ENCODE assay signal across 8 cellular contexts in genomic region chr13:100088282-100088647, GRCh38. TPM values are rescaled to one million over a fixed set of nuclear protein-coding genes. Genes with fewer than 3 reads are reported as not detected.
A peak's percentile ranks its signal among the peaks of the same experiment; 100 is the strongest.
DNase-seq lines count a peak whose midpoint lies in the region; ATAC-seq and TF ChIP-seq lines count a peak whose summit lies in the region.

No MANE protein-coding gene starts in this region.

- BruUV-seq in A673 (replicated peaks; lab: Mats Ljungman, UMichigan) (no TSS peak), IMR-90 (replicated peaks; lab: Mats Ljungman, UMichigan) (no TSS peak)

- H2BK20ac ChIP-seq in IMR-90 (ENCODE audit: low read depth, low read length): peak overlapping the region; percentile 50; the same call in 1 of the 2 replicates

- H3K27me3 ChIP-seq in A673 (replicated peaks; ENCODE audit: insufficient read depth, low read depth, low read length, poor library complexity) (no peaks in the 10 kb centered on the region), IMR-90 (ENCODE audit: control insufficient read depth, insufficient read depth, low read length) (no peaks in the 10 kb centered on the region)

- peak overlapping the region; percentile 72 for H4K91ac ChIP-seq in IMR-90 (ENCODE audit: insufficient read depth, low read depth, low read length)

- peak overlapping the region; percentile 62 to 80; a peak in 3 of 4 replicates for H4K8ac ChIP-seq in IMR-90 (ENCODE audit: low read depth in 2 of 2, low read length in 2 of 2)

- no peak overlapping the region for H2AK5ac ChIP-seq in IMR-90 (ENCODE audit: low read depth, low read length)

- intact Hi-C loops in A673 (cut with micrococcal nuclease; ENCODE audit: unreplicated experiment) (loop anchor here (2.0 to 10.0 kb wide), 2 partner anchors 93 to 147 kb away; no protein-coding TSS in a partner anchor), IMR-90 (cut with micrococcal nuclease) (loop anchor here (5.0 kb wide), 3 partner anchors 129 to 431 kb away; no protein-coding TSS in a partner anchor), mucosa of descending colon (cut with DNase I, micrococcal nuclease) (no loop called here)

- peak overlapping the region; percentile 73 for H2AK9ac ChIP-seq in IMR-90 (replicated peaks; ENCODE audit: low read depth, low read length, poor library complexity)

- peak overlapping the region; percentile 50; the same call in 1 of the 2 replicates for H4K5ac ChIP-seq in IMR-90 (ENCODE audit: low read depth, low read length)

- H3K36me3 Mint-ChIP-seq in chondrocyte (ENCODE audit: low read depth): peaks cover 1% of the 10 kb centered on the region

- peak overlapping the region; percentile 90 for H3K56ac ChIP-seq in IMR-90 (ENCODE audit: extremely low read depth, insufficient read depth, low read length)

- no peak for DNase-seq in A673 (ENCODE audit: low spot score)
- DNase-seq in IMR-90: no peak
- no peak for DNase-seq in chondrocyte (ENCODE audit: low spot score)
- DNase-seq in mucosa of descending colon: peak in 1 of 3 donors; percentile 17
- DNase-seq in NCI-H1105 treated with DMSO at 0.1 percent for 48 hours (lab: John Stamatoyannopoulos, UW): no peak
- DNase-seq in DMS114 treated with DMSO at 0.1 percent for 48 hours (lab: John Stamatoyannopoulos, UW; ENCODE audit: unreplicated experiment): no peak

- peaks cover 15 to 54% of the 10 kb centered on the region in 2 experiments for H3K79me1 ChIP-seq in IMR-90 (ENCODE audit: low read depth in 1 of 2, low read length in 2 of 2)

- H3K4me1 ChIP-seq in A673 (ENCODE audit: insufficient read depth, low read length, poor library complexity, severe bottlenecking) (no peaks in the 10 kb centered on the region), IMR-90 (ENCODE audit: control insufficient read depth, insufficient read depth, low read length) (peaks cover 2% of the 10 kb centered on the region), mucosa of descending colon (ENCODE audit: low read depth) (peaks cover 13% of the 10 kb centered on the region)

- H2BK5ac ChIP-seq in IMR-90 (ENCODE audit: low read depth, low read length, poor library complexity, severe bottlenecking): peak overlapping the region; percentile 28

- in situ Hi-C loops in IMR-90 (cut with MboI; ENCODE audit: low sequenced_read_pairs): no loop called here

- dilution Hi-C loops in IMR-90 (cut with HindIII; ENCODE audit: low sequenced_read_pairs, unreplicated experiment): no loop called here

- no peak for TF ChIP-seq CTCF in A673 (conservative IDR thresholded peaks at IDR 0.05; ENCODE audit: low read depth, low read length)
- no peak for TF ChIP-seq CTCF in IMR-90 (conservative IDR thresholded peaks at IDR 0.05; ENCODE audit: low read depth, low read length)
- no peak for TF ChIP-seq CTCF in chondrocyte (IDR thresholded peaks at IDR 0.05)
- no peak for TF ChIP-seq CTCF in mucosa of descending colon (IDR thresholded peaks at IDR 0.05)

- H3K27ac ChIP-seq in A673 (ENCODE audit: low read depth, low read length, poor library complexity, severe bottlenecking) (peak overlapping the region; percentile 56), IMR-90 (ENCODE audit: insufficient read depth, low read length) (peak overlapping the region; percentile 59)

- peaks cover 9% of the 10 kb centered on the region; the same call in 1 of the 2 replicates for H3K9me1 ChIP-seq in IMR-90 (ENCODE audit: insufficient read depth, low read length)

- TF ChIP-seq POLR2A in IMR-90 (IDR thresholded peaks at IDR 0.05; ENCODE audit: low read depth, low read length): no peak

- ATAC-seq in IMR-90 (ENCODE audit: low read depth) (peak; percentile 12), mucosa of descending colon (peak; percentile 8), GM19452 (IDR thresholded peaks at IDR 0.05; ENCODE audit: unreplicated experiment) (no peak), GM19455 (IDR thresholded peaks at IDR 0.05; ENCODE audit: unreplicated experiment) (no peak)

- peaks cover 41% of the 10 kb centered on the region for H3K4me1 Mint-ChIP-seq in chondrocyte (ENCODE audit: low read depth)

- H3K4me3 ChIP-seq in A673 (ENCODE audit: low read depth, low read length, poor library complexity, severe bottlenecking) (peak overlapping the region; percentile 83), IMR-90 (ENCODE audit: insufficient read depth, low read depth, low read length) (peak overlapping the region; percentile 75), mucosa of descending colon (peak overlapping the region; percentile 84)

- POLR2A ChIA-PET in A673 (lab: Charles Lee; ENCODE audit: low non-redundant PET) (no interaction called here), IMR-90 (lab: Charles Lee; ENCODE audit: unreplicated experiment) (interaction anchor here (0.6 kb wide), 1 partner anchor 146 kb away, joined by 6 read pairs; no protein-coding TSS in a partner anchor)

- H3K27me3 Mint-ChIP-seq in chondrocyte (ENCODE audit: low read depth): no peaks in the 10 kb centered on the region

- H2BK120ac ChIP-seq in IMR-90 (ENCODE audit: low read depth, low read length): peak overlapping the region; percentile 92

- H2AFZ ChIP-seq in IMR-90 (replicated peaks; ENCODE audit: low read length, poor library complexity): peak overlapping the region; percentile 100

- peaks cover 14% of the 10 kb centered on the region; the same call in 1 of the 2 replicates for H4K20me1 ChIP-seq in IMR-90 (ENCODE audit: insufficient read depth, low read length)

- WGBS in IMR-90 (ENCODE audit: extremely low coverage in 2 of 2, insufficient read length in 1 of 2), 2 experiments: 78% methylated on average over 4 of the region's 12 CpGs; no CpG with 5 or more reads in 1 of the 2 experiments

- H3K36me3 ChIP-seq in A673 (ENCODE audit: insufficient read depth, low read length, poor library complexity, severe bottlenecking) (no peaks in the 10 kb centered on the region), IMR-90 (ENCODE audit: control insufficient read depth, insufficient read depth, low read length) (peaks cover 5% of the 10 kb centered on the region; the same call in 1 of the 2 replicates), mucosa of descending colon (ENCODE audit: low read depth) (no peaks in the 10 kb centered on the region)

- peak overlapping the region; percentile 38 for H3K18ac ChIP-seq in IMR-90 (ENCODE audit: low read depth, low read length)

- H3K4ac ChIP-seq in IMR-90 (ENCODE audit: low read depth, low read length): peak overlapping the region; percentile 95

- peak overlapping the region; percentile 97 for H3K14ac ChIP-seq in IMR-90 (replicated peaks; ENCODE audit: low read depth, low read length)

- H3K9me3 ChIP-seq in A673 (ENCODE audit: low read depth, low read length, poor library complexity, severe bottlenecking) (no peaks in the 10 kb centered on the region), IMR-90 (ENCODE audit: control insufficient read depth, insufficient read depth, low read length) (no peaks in the 10 kb centered on the region), mucosa of descending colon (no peaks in the 10 kb centered on the region)

- peak overlapping the region; percentile 78 for H3K9ac ChIP-seq in IMR-90 (ENCODE audit: low read depth, low read length)

- CTCF ChIA-PET in A673 (lab: Charles Lee): no interaction called here
- CTCF ChIA-PET in IMR-90 (lab: Yijun Ruan, JAX): interaction anchor here (0.7 kb wide), 1 partner anchor 152 kb away, joined by 3 read pairs; no protein-coding TSS in a partner anchor

- peak overlapping the region; percentile 97 for H3K23ac ChIP-seq in IMR-90 (ENCODE audit: low read depth, low read length)

- H2BK15ac ChIP-seq in IMR-90 (ENCODE audit: low read depth, low read length): peak overlapping the region; percentile 59; the same call in 2 of the 3 replicates

- peak overlapping the region; percentile 69 for H3K4me2 ChIP-seq in IMR-90 (ENCODE audit: low read depth, low read length)

- TF ChIP-seq RAD21 in IMR-90 (IDR thresholded peaks at IDR 0.05; ENCODE audit: low read length): no peak

- H3K9me3 Mint-ChIP-seq in chondrocyte (ENCODE audit: low read depth): no peaks in the 10 kb centered on the region

- peak overlapping the region; percentile 87 for H3K4me3 Mint-ChIP-seq in chondrocyte (ENCODE audit: unreplicated experiment)

- H3K27ac Mint-ChIP-seq in chondrocyte (ENCODE audit: unreplicated experiment): peak overlapping the region; percentile 84

TF ChIP-seq in IMR-90, 13 proteins besides CTCF, POLR2A, EP300 and RAD21:
- TF ChIP-seq MXI1 (IDR thresholded peaks at IDR 0.05; ENCODE audit: borderline replicate concordance, low read depth, low read length) (no peak), RFX5 (IDR thresholded peaks at IDR 0.05; ENCODE audit: low read depth, low read length) (no peak), CHD1 (IDR thresholded peaks at IDR 0.05; ENCODE audit: low read depth, low read length) (no peak), CEBPB (IDR thresholded peaks at IDR 0.05; ENCODE audit: low read depth, low read length) (no peak), USF2 (IDR thresholded peaks at IDR 0.05; ENCODE audit: low read depth, low read length) (no peak), MAFK (IDR thresholded peaks at IDR 0.05; ENCODE audit: low read depth, low read length) (no peak), BHLHE40 (IDR thresholded peaks at IDR 0.05; ENCODE audit: low read depth, low read length) (no peak), RCOR1 (IDR thresholded peaks at IDR 0.05; ENCODE audit: insufficient replicate concordance, low read length) (no peak)
TF ChIP-seq in IMR-90: peak in this region for 0.

RNA-seq across cellular contexts. Expression of gene PCCA, which starts 0.6 kb away (rescaled TPM):
- 93.0 and 105 TPM in 2 replicates for total RNA-seq in A673 (2021)
- 22.8 and 24.0 TPM in 2 replicates for total RNA-seq in IMR-90 (2012; rRNA removed)
- polyA plus RNA-seq in IMR-90 (2012; rRNA removed): 5.6 and 7.6 TPM in 2 replicates
- polyA plus RNA-seq in IMR-90 (2012; cell fraction: cytosol; rRNA removed): 1.8 and 6.0 TPM in 2 replicates
- polyA plus RNA-seq in IMR-90 (2012; cell fraction: nucleus; rRNA removed; ENCODE audit: low replicate concordance): 2.3 and 13.9 TPM in 2 replicates
- total RNA-seq in chondrocyte: 14.8 to 25.5 TPM (median 15.1 TPM) in 3 replicates
- total RNA-seq in mucosa of descending colon: 10 to 100 TPM; 55.7 to 98.6 (median 70.5) TPM

Comparison
In these comparisons a context has a peak if more than half of its experiments do, and no peak if none do; other contexts are left out.
1. ATAC-seq: peak in IMR-90 (single experiment) and mucosa of descending colon (single experiment); none in GM19452 (single experiment) and GM19455 (single experiment).
2. intact Hi-C loops: an anchor here in A673 (2.0 to 10.0 kb wide) and IMR-90 (5.0 kb wide); none called in mucosa of descending colon.
3. Peak in every context shown above with its lines, with median percentiles within 50 percentile points of each other: H3K4me3 ChIP-seq.